In genomic region chr2:233416199-233416598, GRCh38 we compare ENCODE assay signal across 14 cellular contexts.
DNase-seq lines count a peak whose midpoint lies in the region; ATAC-seq lines count a peak whose summit lies in the region.
"Had no signal": no experiment of that assay in that cellular context is flagged by ENCODE, and none has a peak within 500 bp of the region (broad histone marks: within the 10 kb centered on the region; RNA-seq: fewer than 3 reads in every experiment).

No MANE protein-coding gene starts in this region.

- H3K27me3 ChIP-seq in BLaER1 treated with 17β-estradiol and CSF1 and Interleukin-3, amounts not matched to agents 10 nM and 100 nM: no peaks in the 10 kb centered on the region
- H3K27me3 ChIP-seq in aorta (ENCODE audit: control insufficient read depth in 1 of 2, insufficient read depth in 2 of 2, low read length in 1 of 2): no peaks in the 10 kb centered on the region
- H3K27me3 ChIP-seq: cardiac muscle cell had no signal

- intact Hi-C loops in aorta (cut with DNase I): loop anchor here in 1 of 2 donors (5.0 kb wide), 1 partner anchor 71 kb away; no protein-coding TSS in a partner anchor

- peaks cover 22% of the 10 kb centered on the region for H3K36me3 Mint-ChIP-seq in activated naive CD8-positive, alpha-beta T cell
- peaks cover 17% of the 10 kb centered on the region for H3K36me3 Mint-ChIP-seq in natural killer cell treated with Interleukin-12 subunit alpha and Interleukin-12 subunit beta and Interleukin-15 and Interleukin-18, amount 100 ng/mL, for 72 hours

- H3K4me2 ChIP-seq in BLaER1 treated with 17β-estradiol and CSF1 and Interleukin-3, amounts not matched to agents 10 nM and 100 nM: peak overlapping the region in 9 of 11 experiments; percentile 89 to 97 (median 92); a peak in 15 of 22 replicates

- peaks cover 94% of the 10 kb centered on the region for H3K4me1 Mint-ChIP-seq in activated naive CD8-positive, alpha-beta T cell (ENCODE audit: low read depth)
- H3K4me1 Mint-ChIP-seq in natural killer cell treated with Interleukin-12 subunit alpha and Interleukin-12 subunit beta and Interleukin-15 and Interleukin-18, amount 100 ng/mL, for 72 hours (ENCODE audit: low read depth in 2 of 2): peaks cover 71 to 82% of the 10 kb centered on the region in 2 donors

- no peak overlapping the region for H3K9ac ChIP-seq in BLaER1 treated with 17β-estradiol and CSF1 and Interleukin-3, amounts not matched to agents 10 nM and 100 nM

- peak overlapping the region; percentile 10 for H3K4me3 Mint-ChIP-seq in activated naive CD8-positive, alpha-beta T cell
- peak overlapping the region; percentile 8 for H3K4me3 Mint-ChIP-seq in natural killer cell treated with Interleukin-12 subunit alpha and Interleukin-12 subunit beta and Interleukin-15 and Interleukin-18, amount 100 ng/mL, for 72 hours
- H3K4me3 Mint-ChIP-seq: type B pancreatic cell had no signal

- H3K4me1 ChIP-seq in BLaER1 treated with 17β-estradiol and CSF1 and Interleukin-3, amounts not matched to agents 10 nM and 100 nM: peaks cover 62 to 89% (median 87%) of the 10 kb centered on the region in 10 experiments
- H3K4me1 ChIP-seq in aorta (ENCODE audit: control insufficient read depth in 1 of 2, insufficient read depth in 2 of 2, low read length in 2 of 2): peaks cover 0 to 10% of the 10 kb centered on the region in 2 donors

- H3K27ac ChIP-seq in BLaER1 treated with 17β-estradiol and CSF1 and Interleukin-3, amounts not matched to agents 10 nM and 100 nM: no peak overlapping the region
- no peak overlapping the region for H3K27ac ChIP-seq in aorta (ENCODE audit: low read depth in 1 of 2, low read length in 2 of 2)
- H3K27ac ChIP-seq: cardiac muscle cell had no signal

- H3K9me3 Mint-ChIP-seq in activated naive CD8-positive, alpha-beta T cell (ENCODE audit: low read depth): peaks cover 6% of the 10 kb centered on the region
- no peaks in the 10 kb centered on the region for H3K9me3 Mint-ChIP-seq in natural killer cell treated with Interleukin-12 subunit alpha and Interleukin-12 subunit beta and Interleukin-15 and Interleukin-18, amount 100 ng/mL, for 72 hours

- peaks cover 71 to 100% (median 93%) of the 10 kb centered on the region in 11 experiments; a peak in 21 of 22 replicates for H4K20me1 ChIP-seq in BLaER1 treated with 17β-estradiol and CSF1 and Interleukin-3, amounts not matched to agents 10 nM and 100 nM

- ATAC-seq in natural killer cell treated with Interleukin-12 subunit alpha and Interleukin-12 subunit beta and Interleukin-15 and Interleukin-18, amount 100 ng/mL, for 72 hours: no peak
- ATAC-seq in aorta (ENCODE audit: low FRiP score): no peak

- peaks cover 13 to 16% (median 14%) of the 10 kb centered on the region in 11 experiments for H3K9me3 ChIP-seq in BLaER1 treated with 17β-estradiol and CSF1 and Interleukin-3, amounts not matched to agents 10 nM and 100 nM (replicated peaks in 1 of 11)
- H3K9me3 ChIP-seq in aorta (ENCODE audit: control insufficient read depth, low read length): no peaks in the 10 kb centered on the region

- DNase-seq in COLO668 (lab: John Stamatoyannopoulos, UW; ENCODE audit: unreplicated experiment) (peak; percentile 26), hepatic stellate cell (ENCODE audit: low spot score) (no peak), aorta (no peak), dermis blood vessel endothelial cell (no peak)
- DNase-seq in natural killer cell treated with Interleukin-12 subunit alpha and Interleukin-12 subunit beta and Interleukin-15 and Interleukin-18, amount 100 ng/mL, for 72 hours (ENCODE audit: low spot score): no peak
- DNase-seq: activated CD4-positive, alpha-beta T cell treated with anti-CD3 and anti-CD28 coated beads for 4 hours; midbrain; NCI-H187 treated with DMSO at 0.1 percent for 48 hours; NCI-H69 had no signal

- peaks cover 24 to 99% (median 77%) of the 10 kb centered on the region in 11 experiments for H3K36me3 ChIP-seq in BLaER1 treated with 17β-estradiol and CSF1 and Interleukin-3, amounts not matched to agents 10 nM and 100 nM
- peaks cover 0 to 2% of the 10 kb centered on the region in 2 donors for H3K36me3 ChIP-seq in aorta (ENCODE audit: control insufficient read depth in 1 of 2, insufficient read depth in 2 of 2, low read length in 1 of 2)
- H3K36me3 ChIP-seq: cardiac muscle cell had no signal

- H3K27ac Mint-ChIP-seq in activated naive CD8-positive, alpha-beta T cell: peak overlapping the region; percentile 67
- H3K27ac Mint-ChIP-seq in natural killer cell treated with Interleukin-12 subunit alpha and Interleukin-12 subunit beta and Interleukin-15 and Interleukin-18, amount 100 ng/mL, for 72 hours: peak overlapping the region; percentile 78 to 88
- H3K27ac Mint-ChIP-seq: progenitor cell of endocrine pancreas, type B pancreatic cell had no signal

- H3K27me3 Mint-ChIP-seq in activated naive CD8-positive, alpha-beta T cell: no peaks in the 10 kb centered on the region
- no peaks in the 10 kb centered on the region for H3K27me3 Mint-ChIP-seq in natural killer cell treated with Interleukin-12 subunit alpha and Interleukin-12 subunit beta and Interleukin-15 and Interleukin-18, amount 100 ng/mL, for 72 hours
- H3K27me3 Mint-ChIP-seq: progenitor cell of endocrine pancreas, type B pancreatic cell had no signal

- WGBS in aorta, 2 donors: 87 to 89% methylated on average over 3 of the region's 3 CpGs

- H3K4me3 ChIP-seq in BLaER1 treated with 17β-estradiol and CSF1 and Interleukin-3, amounts not matched to agents 10 nM and 100 nM: no peak overlapping the region
- no peak overlapping the region for H3K4me3 ChIP-seq in aorta (ENCODE audit: low read length in 2 of 2)
- H3K4me3 ChIP-seq: cardiac muscle cell had no signal
